ENCODE assay signal across 26 cellular contexts in the genomic region with DNA sequence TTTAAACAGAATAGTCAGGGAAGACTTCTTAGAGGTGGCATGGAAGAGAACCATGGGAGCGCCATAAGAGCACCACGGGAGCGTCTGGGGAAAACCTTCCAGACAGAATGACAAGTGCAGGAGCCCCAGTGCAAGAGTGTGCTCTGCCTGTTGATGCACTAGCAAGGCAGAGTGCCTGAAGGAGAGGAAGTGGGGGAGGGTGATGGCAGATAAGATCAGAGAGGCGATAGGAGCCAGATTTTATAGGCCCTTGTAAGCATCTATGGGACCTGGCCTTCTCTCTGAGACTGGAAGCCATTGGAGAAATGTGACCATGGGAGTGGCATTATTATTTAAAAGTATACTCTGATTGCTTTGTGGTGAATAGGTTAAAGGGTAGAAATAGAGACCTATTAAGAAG. TPM values are rescaled to one million over a fixed set of nuclear protein-coding genes. Genes with fewer than 3 reads are reported as not detected.
DNase-seq lines count a peak whose midpoint lies in the region; ATAC-seq and TF ChIP-seq lines count a peak whose summit lies in the region.
"Had no signal": no experiment of that assay in that cellular context is flagged by ENCODE, and none has a peak within 500 bp of the region (broad histone marks: within the 10 kb centered on the region; RNA-seq: fewer than 3 reads in every experiment).

No MANE protein-coding gene starts in this region.

- TF ChIP-seq EP300 in SK-N-SH (IDR thresholded peaks at IDR 0.05; ENCODE audit: borderline replicate concordance in 1 of 2, low read depth in 1 of 2, low read length in 1 of 2), result no peak

- H3K4me1 ChIP-seq in SK-N-SH (ENCODE audit: control insufficient read depth in 1 of 2, insufficient read depth in 2 of 2, low read depth in 1 of 2, low read length in 1 of 2), result peaks cover 0 to 3% of the 10 kb centered on the region in 2 experiments; a peak in 1 of 4 replicates
- H3K4me1 ChIP-seq: upper lobe of right lung had no signal

- H3K4me3 ChIP-seq in SK-N-SH (ENCODE audit: low read depth in 2 of 2, low read length in 1 of 2), result no peak overlapping the region
- H3K4me3 ChIP-seq: coronary artery, smooth muscle cell, upper lobe of right lung had no signal

- 83% methylated on average over 4 of the region's 4 CpGs for WGBS in SK-N-SH (ENCODE audit: low lambda C conversion rate)

- H3K4me3 Mint-ChIP-seq in T-cell, result peak overlapping the region in 1 of 3 donors; percentile 8
- H3K4me3 Mint-ChIP-seq: activated naive CD8-positive, alpha-beta T cell; memory B cell had no signal

- peaks cover 4% of the 10 kb centered on the region for H3F3A ChIP-seq in SK-N-SH (replicated peaks; ENCODE audit: insufficient read depth)

- no peaks in the 10 kb centered on the region for H3K79me2 ChIP-seq in SK-N-SH (ENCODE audit: insufficient read depth)

- H3K27me3 ChIP-seq in SK-N-SH (ENCODE audit: insufficient read depth), result no peaks in the 10 kb centered on the region
- H3K27me3 ChIP-seq: upper lobe of right lung had no signal

- H4K20me1 ChIP-seq in SK-N-SH (ENCODE audit: insufficient read depth), result no peaks in the 10 kb centered on the region

- H3K4me1 Mint-ChIP-seq in T-cell, result peaks cover 16 to 20% (median 16%) of the 10 kb centered on the region in 3 donors

- no peak overlapping the region for H3K9ac ChIP-seq in SK-N-SH

- no peak for TF ChIP-seq CTCF in SK-N-SH (IDR thresholded peaks at IDR 0.05)

- CTCF ChIA-PET in SK-N-SH (lab: Yijun Ruan, JAX), result no interaction called here
- CTCF ChIA-PET in T-cell (lab: Charles Lee), result interaction anchor here in 1 of 2 donors (0.7 to 2.0 kb wide), 2 partner anchors 15 to 905 kb away, joined by 3 to 6 read pairs; no protein-coding TSS in a partner anchor

- H3K36me3 Mint-ChIP-seq in T-cell, result peaks cover 27% of the 10 kb centered on the region

- POLR2A ChIA-PET in SK-N-SH (lab: Yijun Ruan, JAX), result no interaction called here
- POLR2A ChIA-PET in T-cell (lab: Charles Lee), result interaction anchor here in 1 of 2 donors (0.6 kb wide), 1 partner anchor 1056 kb away, joined by 4 read pairs; no protein-coding TSS in a partner anchor

- H3K36me3 ChIP-seq in SK-N-SH (replicated peaks in 1 of 2; ENCODE audit: control insufficient read depth in 1 of 2, insufficient read depth in 2 of 2, low read length in 1 of 2), result peaks cover 34 to 68% of the 10 kb centered on the region in 2 experiments

- peak overlapping the region; percentile 55 to 80 for H3K27ac Mint-ChIP-seq in T-cell
- H3K27ac Mint-ChIP-seq: activated naive CD8-positive, alpha-beta T cell had no signal

- DNase-seq in SK-N-SH, result no peak
- peak; percentile 28 for DNase-seq in EH (ENCODE audit: low read depth)
- DNase-seq in T-cell, result peak in 14 of 34 experiments; percentile 1 to 35 (median 23)
- peak; percentile 76 for DNase-seq in islet precursor cell
- DNase-seq: 8988T; activated CD4-positive, CD25-positive, alpha-beta regulatory T cell; aorta; effector CD8-positive, alpha-beta T cell; NCI-H1092; NCI-H1694 treated with DMSO at 0.1 percent for 48 hours; posterior cingulate gyrus; right cardiac atrium; SIG-M5; stimulated activated naive CD8-positive, alpha-beta T cell treated with anti-CD3 and anti-CD28 coated beads, Interleukin-15, Interleukin-2, amounts not matched to agents 100 U/mL and 50 U/mL, for 24 hours; upper lobe of right lung had no signal

- no peaks in the 10 kb centered on the region for H3K9me2 ChIP-seq in SK-N-SH

- no peaks in the 10 kb centered on the region for H3K9me3 ChIP-seq in SK-N-SH
- H3K9me3 ChIP-seq: upper lobe of right lung had no signal

- TF ChIP-seq RAD21 in SK-N-SH (IDR thresholded peaks at IDR 0.05; ENCODE audit: low read length), result no peak

- no peaks in the 10 kb centered on the region for H3K27me3 Mint-ChIP-seq in T-cell
- H3K27me3 Mint-ChIP-seq: activated naive CD8-positive, alpha-beta T cell; memory B cell had no signal

- no peaks in the 10 kb centered on the region for H3K9me3 Mint-ChIP-seq in T-cell
- H3K9me3 Mint-ChIP-seq: memory B cell had no signal

- no peak overlapping the region for H3K27ac ChIP-seq in SK-N-SH (ENCODE audit: low read depth in 2 of 2, low read length in 1 of 2)
- H3K27ac ChIP-seq: C4-2B, coronary artery, upper lobe of right lung had no signal

- no peak for ATAC-seq in SK-N-SH treated with all-trans-retinoic acid at 6 μM for 48 hours
- peak; percentile 79 to 89 (median 83) for ATAC-seq in T-cell (replicated peaks in 1 of 4)
- ATAC-seq in HG03354 (IDR thresholded peaks at IDR 0.05; ENCODE audit: poor library complexity, severe bottlenecking, unreplicated experiment), result no peak
- ATAC-seq in GM18520 (IDR thresholded peaks at IDR 0.05; ENCODE audit: unreplicated experiment), result no peak
- ATAC-seq in GM18498 (IDR thresholded peaks at IDR 0.05; ENCODE audit: unreplicated experiment), result no peak
- ATAC-seq: esophagus mucosa; left lobe of liver; right cardiac atrium; stimulated activated naive CD8-positive, alpha-beta T cell treated with anti-CD3 and anti-CD28 coated beads, Interleukin-15, Interleukin-2, amounts not matched to agents 100 U/mL and 50 U/mL, for 24 hours; upper lobe of right lung had no signal

- no peak overlapping the region for H2AFZ ChIP-seq in SK-N-SH (ENCODE audit: low read depth)

- no peak overlapping the region for H3K4me2 ChIP-seq in SK-N-SH
- H3K4me2 ChIP-seq: smooth muscle cell had no signal

TF ChIP-seq in SK-N-SH, 30 proteins besides CTCF, POLR2A, EP300 and RAD21:
- TF ChIP-seq GATA2 (CRISPR knock-in tag; IDR thresholded peaks at IDR 0.05), result peak; percentile 37; the same call in 1 of the 2 replicates
- TF ChIP-seq GABPA (IDR thresholded peaks at IDR 0.05; ENCODE audit: low read depth), result no peak

TF ChIP-seq in SK-N-SH treated with all-trans-retinoic acid at 6 μM for 48 hours, 23 proteins besides CTCF, POLR2A, EP300 and RAD21 (continues in another document):
- TF ChIP-seq ZNF565 (CRISPR knock-in tag; conservative IDR thresholded peaks at IDR 0.05; ENCODE audit: low read depth) (no peak), TOX (CRISPR knock-in tag; IDR thresholded peaks at IDR 0.05; ENCODE audit: borderline replicate concordance) (no peak), GLIS3 (CRISPR knock-in tag; IDR thresholded peaks at IDR 0.05) (no peak), ISL1 (CRISPR knock-in tag; IDR thresholded peaks at IDR 0.05) (no peak), ZC3H10 (CRISPR knock-in tag; IDR thresholded peaks at IDR 0.05) (no peak), RARB (CRISPR knock-in tag; IDR thresholded peaks at IDR 0.05) (no peak), PPARA (CRISPR knock-in tag; IDR thresholded peaks at IDR 0.05; ENCODE audit: borderline replicate concordance) (no peak), TCF4 (CRISPR knock-in tag; IDR thresholded peaks at IDR 0.05; ENCODE audit: borderline replicate concordance) (no peak), OSR1 (CRISPR knock-in tag; IDR thresholded peaks at IDR 0.05) (no peak), ARNTL (CRISPR knock-in tag; IDR thresholded peaks at IDR 0.05; ENCODE audit: borderline replicate concordance, low read depth) (no peak)
- TF ChIP-seq, protein P1, sequence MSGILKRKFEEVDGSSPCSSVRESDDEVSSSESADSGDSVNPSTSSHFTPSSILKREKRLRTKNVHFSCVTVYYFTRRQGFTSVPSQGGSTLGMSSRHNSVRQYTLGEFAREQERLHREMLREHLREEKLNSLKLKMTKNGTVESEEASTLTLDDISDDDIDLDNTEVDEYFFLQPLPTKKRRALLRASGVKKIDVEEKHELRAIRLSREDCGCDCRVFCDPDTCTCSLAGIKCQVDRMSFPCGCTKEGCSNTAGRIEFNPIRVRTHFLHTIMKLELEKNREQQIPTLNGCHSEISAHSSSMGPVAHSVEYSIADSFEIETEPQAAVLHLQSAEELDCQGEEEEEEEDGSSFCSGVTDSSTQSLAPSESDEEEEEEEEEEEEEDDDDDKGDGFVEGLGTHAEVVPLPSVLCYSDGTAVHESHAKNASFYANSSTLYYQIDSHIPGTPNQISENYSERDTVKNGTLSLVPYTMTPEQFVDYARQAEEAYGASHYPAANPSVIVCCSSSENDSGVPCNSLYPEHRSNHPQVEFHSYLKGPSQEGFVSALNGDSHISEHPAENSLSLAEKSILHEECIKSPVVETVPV (CRISPR knock-in tag; IDR thresholded peaks at IDR 0.05), result no peak
- TF ChIP-seq, protein P2, sequence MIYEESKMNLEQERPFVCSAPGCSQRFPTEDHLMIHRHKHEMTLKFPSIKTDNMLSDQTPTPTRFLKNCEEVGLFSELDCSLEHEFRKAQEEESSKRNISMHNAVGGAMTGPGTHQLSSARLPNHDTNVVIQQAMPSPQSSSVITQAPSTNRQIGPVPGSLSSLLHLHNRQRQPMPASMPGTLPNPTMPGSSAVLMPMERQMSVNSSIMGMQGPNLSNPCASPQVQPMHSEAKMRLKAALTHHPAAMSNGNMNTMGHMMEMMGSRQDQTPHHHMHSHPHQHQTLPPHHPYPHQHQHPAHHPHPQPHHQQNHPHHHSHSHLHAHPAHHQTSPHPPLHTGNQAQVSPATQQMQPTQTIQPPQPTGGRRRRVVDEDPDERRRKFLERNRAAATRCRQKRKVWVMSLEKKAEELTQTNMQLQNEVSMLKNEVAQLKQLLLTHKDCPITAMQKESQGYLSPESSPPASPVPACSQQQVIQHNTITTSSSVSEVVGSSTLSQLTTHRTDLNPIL (CRISPR knock-in tag; IDR thresholded peaks at IDR 0.05; ENCODE audit: low read depth), result no peak

RNA-seq across cellular contexts. Expression of a gene that starts 13.1 kb away (rescaled TPM):
- polyA plus RNA-seq in SK-N-SH (2012; rRNA removed), result 37.6 and 41.0 TPM in 2 replicates
- polyA plus RNA-seq in SK-N-SH (2012; cell fraction: cytosol; rRNA removed), result 48.7 and 49.5 TPM in 2 replicates
- polyA plus RNA-seq in SK-N-SH (2012; cell fraction: nucleus; rRNA removed), result 30.1 and 37.8 TPM in 2 replicates
- total RNA-seq in T-cell, result 1 to 10 TPM; 4.6 to 9.0 (median 7.1) TPM

RNA-seq across cellular contexts. Expression of a gene that starts 47.8 kb away (rescaled TPM):
- polyA plus RNA-seq in SK-N-SH (2012; rRNA removed), result 14.1 and 14.5 TPM in 2 replicates
- polyA plus RNA-seq in SK-N-SH (2012; cell fraction: cytosol; rRNA removed), result 16.3 and 17.8 TPM in 2 replicates
- polyA plus RNA-seq in SK-N-SH (2012; cell fraction: nucleus; rRNA removed), result 11.1 and 16.0 TPM in 2 replicates
- 10 to 100 TPM; 12.2 to 19.9 (median 16.9) TPM for total RNA-seq in T-cell

RNA-seq across cellular contexts. Expression of a gene that starts 47.9 kb away (rescaled TPM):
- polyA plus RNA-seq in SK-N-SH (2012; rRNA removed), result 5.4 and 9.2 TPM in 2 replicates
- 3.7 and 3.8 TPM in 2 replicates for polyA plus RNA-seq in SK-N-SH (2012; cell fraction: cytosol; rRNA removed)
- 24.9 and 33.5 TPM in 2 replicates for polyA plus RNA-seq in SK-N-SH (2012; cell fraction: nucleus; rRNA removed)
- total RNA-seq in T-cell, result 10 to 100 TPM; 15.8 to 22.8 (median 19.3) TPM

Comparison
In these comparisons a context has a peak if more than half of its experiments do, and no peak if none do; other contexts are left out.
1. ATAC-seq: peak in T-cell (4 of 4); none in SK-N-SH treated with all-trans-retinoic acid at 6 μM for 48 hours (single experiment), HG03354 (single experiment), GM18520 (single experiment) and GM18498 (single experiment).